ENCODE assay signal across 1 cellular context in the genomic region with DNA sequence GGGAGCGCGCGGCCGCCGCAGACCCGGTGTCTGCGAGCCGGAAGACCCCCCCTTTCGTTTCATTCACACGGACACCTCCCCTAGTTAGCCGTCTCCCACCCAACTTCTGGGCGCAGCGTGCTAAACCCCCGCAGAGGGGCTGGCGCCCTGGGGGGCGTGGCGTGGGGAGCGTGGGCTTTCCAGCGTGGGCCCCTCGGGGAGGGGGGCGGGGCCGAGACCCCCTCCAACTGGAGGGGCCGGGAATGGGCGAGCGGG.
TF ChIP-seq lines count a peak whose summit lies in the region.

No MANE protein-coding gene starts in this region.

TF ChIP-seq in IMR-90, 13 proteins besides CTCF, POLR2A, EP300 and RAD21 (continued from another document):
- TF ChIP-seq, protein P1, sequence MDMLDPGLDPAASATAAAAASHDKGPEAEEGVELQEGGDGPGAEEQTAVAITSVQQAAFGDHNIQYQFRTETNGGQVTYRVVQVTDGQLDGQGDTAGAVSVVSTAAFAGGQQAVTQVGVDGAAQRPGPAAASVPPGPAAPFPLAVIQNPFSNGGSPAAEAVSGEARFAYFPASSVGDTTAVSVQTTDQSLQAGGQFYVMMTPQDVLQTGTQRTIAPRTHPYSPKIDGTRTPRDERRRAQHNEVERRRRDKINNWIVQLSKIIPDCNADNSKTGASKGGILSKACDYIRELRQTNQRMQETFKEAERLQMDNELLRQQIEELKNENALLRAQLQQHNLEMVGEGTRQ (IDR thresholded peaks at IDR 0.05; ENCODE audit: low read depth, low read length): no peak
- TF ChIP-seq NFE2L2 (IDR thresholded peaks at IDR 0.05; ENCODE audit: low read depth, low read length) (no peak), RFX5 (IDR thresholded peaks at IDR 0.05; ENCODE audit: low read depth, low read length) (no peak), MAZ (IDR thresholded peaks at IDR 0.05; ENCODE audit: borderline replicate concordance, low read depth, low read length) (no peak)
